In the genomic region with DNA sequence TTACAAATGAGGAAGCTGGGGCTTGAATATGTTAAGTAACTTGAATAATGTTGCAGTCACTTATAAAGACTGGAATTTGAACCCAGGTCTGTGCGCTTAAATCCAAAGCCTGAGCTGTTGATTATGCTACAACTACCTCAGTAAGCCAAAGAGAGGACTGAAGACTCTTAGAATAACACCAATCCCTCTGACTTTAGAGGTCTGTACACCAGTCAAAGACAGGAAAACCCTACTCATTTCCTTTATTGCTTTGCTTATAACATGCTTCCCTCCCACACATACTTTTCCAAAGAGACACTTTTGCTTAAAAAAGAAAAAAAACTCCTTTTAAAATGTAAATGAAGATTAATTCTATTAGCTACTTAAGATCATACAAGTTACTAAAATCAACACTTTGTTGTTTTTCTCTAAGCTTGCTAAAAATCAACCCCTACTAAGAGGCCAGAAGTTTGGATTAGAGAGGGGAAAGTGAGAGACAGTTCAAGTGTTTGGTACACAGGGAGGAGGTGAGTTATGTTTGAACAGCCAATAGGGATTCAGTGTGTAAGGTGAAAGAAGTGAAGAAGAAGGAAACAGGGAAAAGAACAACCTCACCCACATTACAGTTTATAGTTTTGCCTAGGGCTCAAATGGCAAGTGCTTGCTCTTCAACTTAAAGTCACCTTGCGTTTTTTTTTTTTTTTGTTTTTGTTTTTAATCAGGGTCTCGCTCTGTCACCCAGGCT, we compare ENCODE assay signal across 21 cellular contexts.
A peak's percentile ranks its signal among the peaks of the same experiment; 100 is the strongest.
DNase-seq lines count a peak whose midpoint lies in the region; ATAC-seq and TF ChIP-seq lines count a peak whose summit lies in the region.
"Had no signal": no experiment of that assay in that cellular context is flagged by ENCODE, and none has a peak within 500 bp of the region (broad histone marks: within the 10 kb centered on the region; RNA-seq: fewer than 3 reads in every experiment).

No MANE protein-coding gene starts in this region.

- in situ Hi-C loops in T47D (cut with HindIII; ENCODE audit: low pct_unique_long_range_greater_than_20kb, low sequenced_read_pairs): no loop called here

- BruUV-seq in MCF 10A (replicated peaks; lab: Mats Ljungman, UMichigan): no TSS peak

- CTCF ChIA-PET in MCF 10A (lab: Yijun Ruan, JAX): interaction anchor here (0.6 to 0.8 kb wide), 3 partner anchors 34 to 77 kb away, joined by 3 to 4 read pairs (median 3); no protein-coding TSS in a partner anchor

- no peaks in the 10 kb centered on the region for H3K27me3 ChIP-seq in endodermal cell (ENCODE audit: control insufficient read depth, insufficient read depth, low read length, poor library complexity, severe bottlenecking)
- H3K27me3 ChIP-seq: neutrophil, uterus had no signal

- H3K27ac Mint-ChIP-seq in MCF 10A (ENCODE audit: low read depth, unreplicated experiment) (no peak overlapping the region), endodermal cell (no peak overlapping the region)
- H3K27ac Mint-ChIP-seq: activated naive CD8-positive, alpha-beta T cell treated with anti-CD3 and anti-CD28 coated beads, Interleukin-2, amount 10 ng/mL, durations not matched to agents 7 days and 5 days; activated T-helper 1 cell treated with anti-CD3 and anti-CD28 coated beads, Interleukin-12 subunit alpha, Interleukin-12 subunit beta, Interleukin-2, Interleukin-4 antibody, amounts not matched to agents 30 ng/mL and 10 ng/mL and 1 ng/mL, durations not matched to agents 14 hours and 24 hours and 36 hours; HFFc6; stimulated activated effector memory CD8-positive, alpha-beta T cell treated with anti-CD3 and anti-CD28 coated beads, Interleukin-12 subunit alpha, Interleukin-12 subunit beta, amount 100 ng/mL, for 72 hours had no signal

- H3K4me3 ChIP-seq in endodermal cell (ENCODE audit: low read length): peak overlapping the region; percentile 45
- H3K4me3 ChIP-seq: GM12878, lung, prostate gland, uterus had no signal

- no peaks in the 10 kb centered on the region for H3K36me3 Mint-ChIP-seq in MCF 10A (ENCODE audit: insufficient read depth, unreplicated experiment)
- H3K36me3 Mint-ChIP-seq in endodermal cell (ENCODE audit: low read depth): no peaks in the 10 kb centered on the region
- H3K36me3 Mint-ChIP-seq: activated naive CD8-positive, alpha-beta T cell treated with anti-CD3 and anti-CD28 coated beads, Interleukin-2, amount 10 ng/mL, durations not matched to agents 7 days and 5 days; stimulated activated effector memory CD8-positive, alpha-beta T cell treated with anti-CD3 and anti-CD28 coated beads, Interleukin-12 subunit alpha, Interleukin-12 subunit beta, amount 100 ng/mL, for 72 hours had no signal

- no peaks in the 10 kb centered on the region for H3K9me3 Mint-ChIP-seq in MCF 10A (ENCODE audit: unreplicated experiment)
- H3K9me3 Mint-ChIP-seq in endodermal cell: no peaks in the 10 kb centered on the region
- H3K9me3 Mint-ChIP-seq: activated naive CD8-positive, alpha-beta T cell treated with anti-CD3 and anti-CD28 coated beads, Interleukin-2, amount 10 ng/mL, durations not matched to agents 7 days and 5 days; activated T-helper 1 cell treated with anti-CD3 and anti-CD28 coated beads, Interleukin-12 subunit alpha, Interleukin-12 subunit beta, Interleukin-2, Interleukin-4 antibody, amounts not matched to agents 30 ng/mL and 10 ng/mL and 1 ng/mL, durations not matched to agents 14 hours and 24 hours and 36 hours; HFFc6; stimulated activated effector memory CD8-positive, alpha-beta T cell treated with anti-CD3 and anti-CD28 coated beads, Interleukin-12 subunit alpha, Interleukin-12 subunit beta, amount 100 ng/mL, for 72 hours had no signal

- H3K4me3 Mint-ChIP-seq in MCF 10A (ENCODE audit: unreplicated experiment): no peak overlapping the region
- no peak overlapping the region for H3K4me3 Mint-ChIP-seq in endodermal cell
- H3K4me3 Mint-ChIP-seq: activated naive CD8-positive, alpha-beta T cell treated with anti-CD3 and anti-CD28 coated beads, Interleukin-2, amount 10 ng/mL, durations not matched to agents 7 days and 5 days; activated T-helper 1 cell treated with anti-CD3 and anti-CD28 coated beads, Interleukin-12 subunit alpha, Interleukin-12 subunit beta, Interleukin-2, Interleukin-4 antibody, amounts not matched to agents 30 ng/mL and 10 ng/mL and 1 ng/mL, durations not matched to agents 14 hours and 24 hours and 36 hours; HFFc6; stimulated activated effector memory CD8-positive, alpha-beta T cell treated with anti-CD3 and anti-CD28 coated beads, Interleukin-12 subunit alpha, Interleukin-12 subunit beta, amount 100 ng/mL, for 72 hours had no signal

- H3K27ac ChIP-seq in endodermal cell (ENCODE audit: low read depth, low read length): no peak overlapping the region
- H3K27ac ChIP-seq: neutrophil, prostate gland, uterus had no signal

- WGBS in endodermal cell (ENCODE audit: insufficient coverage in 1 of 2, insufficient read length in 1 of 2), 2 experiments: 92 to 100% methylated on average over 1 to 3 of the region's 3 CpGs

- peaks cover 8% of the 10 kb centered on the region for H3K4me1 ChIP-seq in endodermal cell (ENCODE audit: control insufficient read depth, insufficient read depth, low read length)
- H3K4me1 ChIP-seq: prostate gland, uterus had no signal

- ATAC-seq in HG02970 (IDR thresholded peaks at IDR 0.05; ENCODE audit: low FRiP score, unreplicated experiment) (no peak), Right ventricle myocardium inferior (no peak), left ventricle myocardium superior (no peak)
- ATAC-seq: GM12878; stimulated activated effector memory CD8-positive, alpha-beta T cell treated with anti-CD3 and anti-CD28 coated beads, Interleukin-12 subunit alpha, Interleukin-12 subunit beta, amount 100 ng/mL, for 72 hours had no signal

- POLR2A ChIA-PET in MCF 10A (lab: Yijun Ruan, JAX): no interaction called here

- H3K4me1 Mint-ChIP-seq in MCF 10A (ENCODE audit: insufficient read depth, unreplicated experiment) (no peaks in the 10 kb centered on the region), endodermal cell (peaks cover 33% of the 10 kb centered on the region)
- H3K4me1 Mint-ChIP-seq: stimulated activated effector memory CD8-positive, alpha-beta T cell treated with anti-CD3 and anti-CD28 coated beads, Interleukin-12 subunit alpha, Interleukin-12 subunit beta, amount 100 ng/mL, for 72 hours had no signal

- H3K27me3 Mint-ChIP-seq in MCF 10A (ENCODE audit: insufficient read depth, unreplicated experiment): no peaks in the 10 kb centered on the region
- H3K27me3 Mint-ChIP-seq in endodermal cell (ENCODE audit: insufficient read depth): no peaks in the 10 kb centered on the region

- TF ChIP-seq CTCF in MCF 10A (IDR thresholded peaks at IDR 0.05; ENCODE audit: unreplicated experiment) (no peak), endodermal cell (conservative IDR thresholded peaks at IDR 0.05) (no peak)

- no peaks in the 10 kb centered on the region for H3K9me3 ChIP-seq in endodermal cell (ENCODE audit: control insufficient read depth, low read length)
- H3K9me3 ChIP-seq: neutrophil, prostate gland, uterus had no signal

- H3K36me3 ChIP-seq in endodermal cell (ENCODE audit: control insufficient read depth, insufficient read depth, low read length): no peaks in the 10 kb centered on the region
- H3K36me3 ChIP-seq: neutrophil, prostate gland, uterus had no signal

- H3K9ac ChIP-seq in endodermal cell (ENCODE audit: extremely low read depth, low read length, poor library complexity, severe bottlenecking): no peak overlapping the region

- DNase-seq in T47D (ENCODE audit: low read depth in 1 of 2, low spot score in 1 of 2) (peak; percentile 11 to 46), MCF 10A (ENCODE audit: unreplicated experiment) (no peak), Kasumi-1 (lab: John Stamatoyannopoulos, UW) (peak; percentile 38 to 50), endodermal cell (no peak), Right ventricle myocardium inferior (ENCODE audit: missing footprints) (no peak), left ventricle myocardium superior (no peak)
- DNase-seq: activated naive CD8-positive, alpha-beta T cell treated with anti-CD3 and anti-CD28 coated beads, Interleukin-2, amount 10 ng/mL, durations not matched to agents 7 days and 5 days; DMS79; erythroblast; HFFc6; islet precursor cell; NCI-H146; stimulated activated CD4-positive, alpha-beta T cell treated with anti-CD3 and anti-CD28 coated beads, Interleukin-1b, Interleukin-23, amount 100 ng/mL, for 48 hours; uterus had no signal

- intact Hi-C loops in MCF 10A (cut with micrococcal nuclease): no loop called here
- intact Hi-C loops in Right ventricle myocardium inferior (cut with DNase I): no loop called here
- intact Hi-C loops in left ventricle myocardium superior (cut with micrococcal nuclease): no loop called here

Comparison
In these comparisons a context has a peak if more than half of its experiments do, and no peak if none do; other contexts are left out.
1. DNase-seq: peak in T47D (2 of 2) and Kasumi-1 (2 of 2); none in MCF 10A (single experiment), endodermal cell (single experiment), Right ventricle myocardium inferior (single experiment) and left ventricle myocardium superior (single experiment).